Comparison of ENCODE assay signal across 8 cellular contexts in the genomic region with DNA sequence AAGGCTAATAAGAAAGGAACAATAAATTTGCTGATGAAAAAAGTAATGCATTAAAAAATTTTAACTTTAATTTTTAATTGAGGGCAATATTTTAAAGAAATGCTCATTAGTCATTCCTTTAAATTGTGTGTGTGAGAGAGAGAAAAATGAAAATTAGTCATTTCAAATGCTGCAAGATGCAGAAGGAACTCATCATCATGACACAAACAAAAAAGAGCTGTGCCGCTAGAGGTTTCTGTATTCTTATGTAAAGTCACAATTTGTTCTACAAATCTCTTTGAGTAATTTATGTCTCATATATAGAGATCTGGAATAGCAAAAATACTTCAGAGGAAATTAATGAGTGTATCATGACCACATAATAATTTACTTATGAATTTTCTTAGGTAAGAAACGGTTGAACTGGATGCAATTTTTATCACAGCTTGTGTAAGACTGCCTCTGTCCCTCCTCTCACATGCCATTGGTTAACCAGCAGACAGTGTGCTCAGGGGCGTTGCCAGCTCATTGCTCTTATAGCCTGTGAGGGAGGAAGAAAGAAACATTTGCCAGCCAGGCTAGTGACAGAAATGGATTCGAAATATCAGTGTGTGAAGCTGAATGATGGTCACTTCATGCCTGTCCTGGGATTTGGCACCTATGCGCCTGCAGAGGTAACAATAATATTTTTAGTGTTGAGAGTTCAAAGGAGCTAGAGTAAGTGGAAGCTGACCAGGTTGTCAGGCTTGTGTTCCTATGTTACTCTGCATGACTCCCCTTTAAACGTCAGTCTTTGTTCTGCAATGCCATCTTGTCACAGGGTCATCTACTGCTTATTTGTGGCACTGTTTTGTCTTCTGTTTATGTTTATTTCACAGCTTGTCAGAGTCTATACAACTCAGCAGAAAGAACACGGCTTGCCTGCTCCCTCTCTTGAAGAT. TPM values are rescaled to one million over a fixed set of nuclear protein-coding genes. Genes with fewer than 3 reads are reported as not detected.
DNase-seq lines count a peak whose midpoint lies in the region; ATAC-seq, FAIRE-seq and TF ChIP-seq lines count a peak whose summit lies in the region.
"Not testable (repeated sequence)": the region's sequence is repeated elsewhere in the genome, so short reads cannot be mapped to it uniquely, and the experiment has no call there.

Gene AKR1C1, plus strand, starts transcription at position 540 of the 920 bp plus-strand sequence. Its CDS starts 30 bp downstream, at position 570.

- H3K36me3 Mint-ChIP-seq in Caco-2 (ENCODE audit: insufficient read depth, unreplicated experiment); activated CD4-positive, alpha-beta T cell treated with anti-CD3 and anti-CD28 coated beads for 36 hours (ENCODE audit: low read depth); glutamatergic neuron (ENCODE audit: unreplicated experiment): not testable (repeated sequence)

- H3K27me3 ChIP-seq in Caco-2 (replicated peaks; ENCODE audit: control insufficient read depth, insufficient read depth, low read length); dorsolateral prefrontal cortex; pancreas; tibial nerve: not testable (repeated sequence)

- intact Hi-C loops in Caco-2 (cut with micrococcal nuclease; ENCODE audit: unreplicated experiment); activated CD4-positive, alpha-beta T cell treated with anti-CD3 and anti-CD28 coated beads for 36 hours (cut with DNase I, micrococcal nuclease); dorsolateral prefrontal cortex (cut with DNase I); lower leg skin (cut with DNase I; ENCODE audit: low total_unique reads); pancreas (cut with DNase I): not testable (repeated sequence)

- TF ChIP-seq EP300 in tibial nerve (IDR thresholded peaks at IDR 0.05), result peak in 1 of 2 donors; percentile 86

- not testable (repeated sequence) for H3K27ac Mint-ChIP-seq in Caco-2 (ENCODE audit: unreplicated experiment); activated CD4-positive, alpha-beta T cell treated with anti-CD3 and anti-CD28 coated beads for 36 hours
- peak within 1 kb of the TSS; percentile 95 for H3K27ac Mint-ChIP-seq in glutamatergic neuron (ENCODE audit: unreplicated experiment)

- H3K27me3 Mint-ChIP-seq in Caco-2 (ENCODE audit: insufficient read depth, unreplicated experiment); activated CD4-positive, alpha-beta T cell treated with anti-CD3 and anti-CD28 coated beads for 36 hours; glutamatergic neuron (ENCODE audit: unreplicated experiment): not testable (repeated sequence)

- H3K36me3 ChIP-seq in Caco-2 (ENCODE audit: control insufficient read depth, insufficient read depth, low read length); pancreas; tibial nerve: not testable (repeated sequence)

- CTCF ChIA-PET in Caco-2 (lab: Charles Lee), result interaction anchor here (0.6 kb wide), 2 partner anchors 14 to 20 kb away, joined by 3 to 8 read pairs; no protein-coding TSS in a partner anchor
- CTCF ChIA-PET in activated CD4-positive, alpha-beta T cell treated with anti-CD3 and anti-CD28 coated beads for 36 hours (lab: Charles Lee), result not testable (repeated sequence)

- not testable (repeated sequence) for H3K27ac ChIP-seq in dorsolateral prefrontal cortex, pancreas
- H3K27ac ChIP-seq in tibial nerve, result peak within 1 kb of the TSS in 2 of 4 donors; percentile 11 to 56

- ATAC-seq in activated CD4-positive, alpha-beta T cell treated with anti-CD3 and anti-CD28 coated beads for 36 hours, result peak; percentile 47
- peak; percentile 96 to 99 (median 99) for ATAC-seq in pancreas

- DNase-seq in Caco-2; activated CD4-positive, alpha-beta T cell treated with anti-CD3 and anti-CD28 coated beads for 36 hours; dorsolateral prefrontal cortex; glutamatergic neuron; lower leg skin (ENCODE audit: low spot score in 2 of 2): not testable (repeated sequence)
- DNase-seq in NCI-H146 (lab: John Stamatoyannopoulos, UW) (peak; percentile 11), pancreas (peak in 1 of 6 donors; percentile 24), tibial nerve (ENCODE audit: low spot score in 2 of 2) (peak in 1 of 2 donors; percentile 50)

- peak; percentile 57 for FAIRE-seq in pancreas (lab: Jason Lieb, UNC)

- peak within 1 kb of the TSS; percentile 48 for H3K4me3 Mint-ChIP-seq in Caco-2 (ENCODE audit: unreplicated experiment)
- not testable (repeated sequence) for H3K4me3 Mint-ChIP-seq in activated CD4-positive, alpha-beta T cell treated with anti-CD3 and anti-CD28 coated beads for 36 hours
- H3K4me3 Mint-ChIP-seq in glutamatergic neuron (ENCODE audit: unreplicated experiment), result peak within 1 kb of the TSS; percentile 80

- not testable (repeated sequence) for H3K9me3 Mint-ChIP-seq in Caco-2 (ENCODE audit: unreplicated experiment); activated CD4-positive, alpha-beta T cell treated with anti-CD3 and anti-CD28 coated beads for 36 hours (ENCODE audit: low read depth); glutamatergic neuron (ENCODE audit: unreplicated experiment)

- TF ChIP-seq POLR2A in lower leg skin (IDR thresholded peaks at IDR 0.05), result not testable (repeated sequence)
- TF ChIP-seq POLR2A in tibial nerve (IDR thresholded peaks at IDR 0.05), result peak in 1 of 2 donors; percentile 29

- H3K4me3 ChIP-seq in Caco-2 (ENCODE audit: low read depth, low read length) (0 out of 2 replicates have a peak within 1 kb of the TSS, but pooled peaks have one; percentile 14), dorsolateral prefrontal cortex (peak within 1 kb of the TSS in 27 of 59 donors; percentile 0 to 45 (median 27)), pancreas (peak within 1 kb of the TSS in 1 of 4 donors; percentile 25), tibial nerve (peak within 1 kb of the TSS in 2 of 4 donors; percentile 15 to 42)
- H3K4me3 ChIP-seq in lower leg skin (ENCODE audit: low read depth, poor library complexity, severe bottlenecking), result not testable (repeated sequence)

- not testable (repeated sequence) for TF ChIP-seq CTCF in Caco-2 (IDR thresholded peaks at IDR 0.05; ENCODE audit: insufficient read depth in 1 of 2, low read depth in 1 of 2, low read length in 1 of 2, severe bottlenecking in 1 of 2, unreplicated experiment in 1 of 2); dorsolateral prefrontal cortex (IDR thresholded peaks at IDR 0.05 in 54 of 56, conservative IDR thresholded peaks at IDR 0.05 in 2 of 56; ENCODE audit: low read depth in 1 of 56, partially characterized antibody in 56 of 56); glutamatergic neuron (IDR thresholded peaks at IDR 0.05; ENCODE audit: partially characterized antibody, unreplicated experiment); lower leg skin (IDR thresholded peaks at IDR 0.05); pancreas (IDR thresholded peaks at IDR 0.05); tibial nerve (IDR thresholded peaks at IDR 0.05)

- not testable (repeated sequence) for H3K9me3 ChIP-seq in Caco-2, pancreas, tibial nerve

- not testable (repeated sequence) for H3K4me1 Mint-ChIP-seq in Caco-2 (ENCODE audit: low read depth, unreplicated experiment); activated CD4-positive, alpha-beta T cell treated with anti-CD3 and anti-CD28 coated beads for 36 hours; glutamatergic neuron (ENCODE audit: low read depth, unreplicated experiment)

- BruUV-seq in Caco-2 (replicated peaks; lab: Mats Ljungman, UMichigan), result TSS peak; percentile 79

- POLR2A ChIA-PET in Caco-2 (lab: Charles Lee); activated CD4-positive, alpha-beta T cell treated with anti-CD3 and anti-CD28 coated beads for 36 hours (lab: Charles Lee): not testable (repeated sequence)

- not testable (repeated sequence) for H3K4me1 ChIP-seq in Caco-2, pancreas, tibial nerve

- 23 to 27% methylated on average over 6 to 7 of the region's 7 CpGs for WGBS in lower leg skin, 2 donors
- WGBS in pancreas, 2 donors, result 20 to 28% methylated on average over 6 of the region's 7 CpGs
- 23 to 29% methylated on average over 7 of the region's 7 CpGs for WGBS in tibial nerve, 2 donors

RNA-seq across cellular contexts. Expression of gene AKR1C1, which starts in this region (rescaled TPM):
- 27.1 and 28.4 TPM in 2 replicates for total RNA-seq in Caco-2 (2022)
- total RNA-seq in activated CD4-positive, alpha-beta T cell treated with anti-CD3 and anti-CD28 coated beads for 36 hours, result under 1 TPM; 0.66 to 0.86 TPM
- 10 to 100 TPM in 112 of 120 experiments, 1 to 10 TPM in 8; 5.4 to 36.3 (median 17.3) TPM for total RNA-seq in dorsolateral prefrontal cortex
- 24.7 TPM for total RNA-seq in glutamatergic neuron (ENCODE audit: unreplicated experiment)
- 10 to 100 TPM; 16.3 to 44.4 (median 31.3) TPM for total RNA-seq in lower leg skin
- total RNA-seq in pancreas, result 10 to 100 TPM in 2 of 6 donors, 1 to 10 TPM in 4; 4.1 to 17.4 (median 8.8) TPM
- polyA plus RNA-seq in pancreas, result 10 to 100 TPM in 1 of 2 donors, 1 to 10 TPM in 1; 9.2 to 11.8 TPM
- 10 to 100 TPM; 47.1 to 94.8 (median 77.5) TPM for total RNA-seq in tibial nerve

Comparison
In these comparisons a context has a peak if more than half of its experiments do, and no peak if none do; other contexts are left out.
1. Peak in ATAC-seq in activated CD4-positive, alpha-beta T cell treated with anti-CD3 and anti-CD28 coated beads for 36 hours; RNA of the gene not detected or under 1 TPM.